ENCODE assay signal across 18 cellular contexts in genomic region chr1:55040953-55041494, GRCh38. TPM values are rescaled to one million over a fixed set of nuclear protein-coding genes. Genes with fewer than 3 reads are reported as not detected.
DNase-seq lines count a peak whose midpoint lies in the region; ATAC-seq, FAIRE-seq and TF ChIP-seq lines count a peak whose summit lies in the region.
"Had no signal": no experiment of that assay in that cellular context is flagged by ENCODE, and none has a peak within 500 bp of the region (broad histone marks: within the 10 kb centered on the region; RNA-seq: fewer than 3 reads in every experiment).

No MANE protein-coding gene starts in this region.

- intact Hi-C loops in IMR-90 (cut with micrococcal nuclease): no loop called here
- intact Hi-C loops in CD4-positive, alpha-beta T cell (cut with DNase I, micrococcal nuclease): no loop called here

- no peak overlapping the region for H2AK5ac ChIP-seq in IMR-90 (ENCODE audit: low read depth, low read length)

- DNase-seq in IMR-90 (no peak), small intestine (peak; percentile 17), NCI-H1092 treated with DMSO at 0.1 percent for 48 hours (lab: John Stamatoyannopoulos, UW) (no peak)
- DNase-seq in effector memory CD4-positive, alpha-beta T cell: no peak
- DNase-seq in CD4-positive, alpha-beta T cell: no peak
- DNase-seq: effector memory CD8-positive, alpha-beta T cell; natural killer cell; SIG-M5; stomach; T1000 had no signal

- BruUV-seq in IMR-90 (replicated peaks; lab: Mats Ljungman, UMichigan): no TSS peak

- 0 out of 2 replicates have a peak, but pooled peaks cover 3% of the 10 kb centered on the region for H3K9me1 ChIP-seq in IMR-90 (ENCODE audit: insufficient read depth, low read length)

- no peak overlapping the region for H3K18ac ChIP-seq in IMR-90 (ENCODE audit: low read depth, low read length)

- TF ChIP-seq POLR2A in IMR-90 (IDR thresholded peaks at IDR 0.05; ENCODE audit: low read depth, low read length): no peak

- ATAC-seq in IMR-90 (ENCODE audit: low read depth) (no peak), HG02623 (IDR thresholded peaks at IDR 0.05; ENCODE audit: unreplicated experiment) (no peak)
- ATAC-seq in CD4-positive, alpha-beta T cell (ENCODE audit: poor library complexity): no peak
- ATAC-seq: effector memory CD8-positive, alpha-beta T cell; gastroesophageal sphincter; natural killer cell had no signal

- H3K79me1 ChIP-seq in IMR-90 (ENCODE audit: low read depth in 1 of 2, low read length in 2 of 2): no peaks in the 10 kb centered on the region

- WGBS in IMR-90 (ENCODE audit: extremely low coverage in 2 of 2, insufficient read length in 1 of 2), 2 experiments: no CpG with 5 or more reads among the region's 5 CpGs
- 27 to 55% (median 27%) methylated on average over 5 of the region's 5 CpGs for WGBS in small intestine, 3 donors

- H2AK9ac ChIP-seq in IMR-90 (replicated peaks; ENCODE audit: low read depth, low read length, poor library complexity): peak overlapping the region; percentile 9

- no peak overlapping the region for H3K14ac ChIP-seq in IMR-90 (replicated peaks; ENCODE audit: low read depth, low read length)

- peak overlapping the region in 1 of 5 experiments; percentile 14 for H3K27ac Mint-ChIP-seq in brain
- no peak overlapping the region for H3K27ac Mint-ChIP-seq in CD4-positive, alpha-beta T cell
- H3K27ac Mint-ChIP-seq: effector memory CD8-positive, alpha-beta T cell; natural killer cell had no signal

- no peak overlapping the region for H2AFZ ChIP-seq in IMR-90 (replicated peaks; ENCODE audit: low read length, poor library complexity)

- H3K4me1 Mint-ChIP-seq in brain: peaks cover 23% of the 10 kb centered on the region
- H3K4me1 Mint-ChIP-seq in CD4-positive, alpha-beta T cell (ENCODE audit: low read depth): no peaks in the 10 kb centered on the region

- FAIRE-seq in small intestine (lab: Jason Lieb, UNC): no peak
- FAIRE-seq: G401.6, GM18507 had no signal

- no peak overlapping the region for H3K4me3 ChIP-seq in IMR-90 (ENCODE audit: insufficient read depth, low read depth, low read length)
- peak overlapping the region; percentile 71 for H3K4me3 ChIP-seq in iPS-20b (ENCODE audit: low read length)
- peak overlapping the region; percentile 5 to 26 for H3K4me3 ChIP-seq in small intestine (ENCODE audit: low read depth in 1 of 2, low read length in 2 of 2)
- H3K4me3 ChIP-seq in effector memory CD4-positive, alpha-beta T cell (ENCODE audit: insufficient read depth, low read depth, low read length, poor library complexity, severe bottlenecking): no peak overlapping the region
- H3K4me3 ChIP-seq: gastroesophageal sphincter had no signal

- no peak overlapping the region for H3K4me2 ChIP-seq in IMR-90 (ENCODE audit: low read depth, low read length)

- H4K5ac ChIP-seq in IMR-90 (ENCODE audit: low read depth, low read length): no peak overlapping the region

- CTCF ChIA-PET in IMR-90 (lab: Yijun Ruan, JAX): no interaction called here
- CTCF ChIA-PET in CD4-positive, alpha-beta T cell (lab: Charles Lee): no interaction called here

- TF ChIP-seq RAD21 in IMR-90 (IDR thresholded peaks at IDR 0.05; ENCODE audit: low read length): no peak

- H3K4me3 Mint-ChIP-seq in brain: peak overlapping the region in 4 of 5 experiments; percentile 25 to 88 (median 68)
- no peak overlapping the region for H3K4me3 Mint-ChIP-seq in CD4-positive, alpha-beta T cell
- H3K4me3 Mint-ChIP-seq: effector memory CD8-positive, alpha-beta T cell; natural killer cell had no signal

- no peak overlapping the region for H2BK5ac ChIP-seq in IMR-90 (ENCODE audit: low read depth, low read length, poor library complexity, severe bottlenecking)

- H3K27me3 ChIP-seq in IMR-90 (ENCODE audit: control insufficient read depth, insufficient read depth, low read length) (peaks cover 82% of the 10 kb centered on the region), iPS-20b (ENCODE audit: insufficient read depth, low read length) (peaks cover 50% of the 10 kb centered on the region), small intestine (ENCODE audit: control insufficient read depth in 2 of 2, insufficient read depth in 2 of 2, low read length in 2 of 2) (peaks cover 0 to 8% of the 10 kb centered on the region in 2 donors)
- H3K27me3 ChIP-seq in effector memory CD4-positive, alpha-beta T cell (replicated peaks; ENCODE audit: control insufficient read depth, insufficient read depth, low read length, poor library complexity, severe bottlenecking): peaks cover 4% of the 10 kb centered on the region
- H3K27me3 ChIP-seq in CD4-positive, alpha-beta T cell (ENCODE audit: control insufficient read depth, insufficient read depth, low read length): peaks cover 47% of the 10 kb centered on the region

- H4K20me1 ChIP-seq in IMR-90 (ENCODE audit: insufficient read depth, low read length): 0 out of 2 replicates have a peak, but pooled peaks cover 4% of the 10 kb centered on the region

- no peak overlapping the region for H2BK120ac ChIP-seq in IMR-90 (ENCODE audit: low read depth, low read length)

- peaks cover 54% of the 10 kb centered on the region for H3K27me3 Mint-ChIP-seq in brain
- H3K27me3 Mint-ChIP-seq in CD4-positive, alpha-beta T cell: peaks cover 67% of the 10 kb centered on the region

- no peaks in the 10 kb centered on the region for H3K9me3 ChIP-seq in IMR-90 (ENCODE audit: control insufficient read depth, insufficient read depth, low read length)
- H3K9me3 ChIP-seq in iPS-20b (ENCODE audit: insufficient read depth, low read depth, low read length): no peaks in the 10 kb centered on the region
- no peaks in the 10 kb centered on the region for H3K9me3 ChIP-seq in small intestine (ENCODE audit: control insufficient read depth, low read depth)
- H3K9me3 ChIP-seq in effector memory CD4-positive, alpha-beta T cell (ENCODE audit: control insufficient read depth, low read length): no peaks in the 10 kb centered on the region
- H3K9me3 ChIP-seq in CD4-positive, alpha-beta T cell (ENCODE audit: control insufficient read depth, low read length): no peaks in the 10 kb centered on the region
- H3K9me3 ChIP-seq: gastroesophageal sphincter, stomach had no signal

- no peak overlapping the region for H3K56ac ChIP-seq in IMR-90 (ENCODE audit: extremely low read depth, insufficient read depth, low read length)

- no peak for TF ChIP-seq CTCF in IMR-90 (conservative IDR thresholded peaks at IDR 0.05; ENCODE audit: low read depth, low read length)
- no peak for TF ChIP-seq CTCF in brain (conservative IDR thresholded peaks at IDR 0.05)
- TF ChIP-seq CTCF in CD4-positive, alpha-beta T cell (IDR thresholded peaks at IDR 0.05): no peak

- H3K27ac ChIP-seq in IMR-90 (ENCODE audit: insufficient read depth, low read length) (no peak overlapping the region), iPS-20b (ENCODE audit: low read length) (no peak overlapping the region), small intestine (ENCODE audit: low read depth in 1 of 2, low read length in 1 of 2) (no peak overlapping the region)
- H3K27ac ChIP-seq in effector memory CD4-positive, alpha-beta T cell (ENCODE audit: insufficient read depth, low read length, poor library complexity, severe bottlenecking): no peak overlapping the region
- no peak overlapping the region for H3K27ac ChIP-seq in CD4-positive, alpha-beta T cell (ENCODE audit: low read depth, low read length)
- H3K27ac ChIP-seq: gastroesophageal sphincter, stomach had no signal

- dilution Hi-C loops in IMR-90 (cut with HindIII; ENCODE audit: low sequenced_read_pairs, unreplicated experiment): no loop called here

- peaks cover 0 to 6% (median 0%) of the 10 kb centered on the region in 5 experiments for H3K9me3 Mint-ChIP-seq in brain
- no peaks in the 10 kb centered on the region for H3K9me3 Mint-ChIP-seq in CD4-positive, alpha-beta T cell
- H3K9me3 Mint-ChIP-seq: effector memory CD8-positive, alpha-beta T cell; natural killer cell had no signal

- H2BK15ac ChIP-seq in IMR-90 (ENCODE audit: low read depth, low read length): no peak overlapping the region

- H3K36me3 ChIP-seq in IMR-90 (ENCODE audit: control insufficient read depth, insufficient read depth, low read length) (no peaks in the 10 kb centered on the region), iPS-20b (ENCODE audit: insufficient read depth, low read depth, low read length) (peaks cover 8% of the 10 kb centered on the region; the same call in 1 of the 2 replicates), small intestine (ENCODE audit: control insufficient read depth in 2 of 2, insufficient read depth in 2 of 2, low read length in 2 of 2) (no peaks in the 10 kb centered on the region)
- no peaks in the 10 kb centered on the region for H3K36me3 ChIP-seq in effector memory CD4-positive, alpha-beta T cell (ENCODE audit: control insufficient read depth, insufficient read depth, low read length)
- H3K36me3 ChIP-seq: gastroesophageal sphincter, stomach had no signal

- H3K9ac ChIP-seq in IMR-90 (ENCODE audit: low read depth, low read length) (no peak overlapping the region), iPS-20b (ENCODE audit: low read depth, low read length) (peak overlapping the region; percentile 28; the same call in 1 of the 2 replicates)

- H4K8ac ChIP-seq in IMR-90 (ENCODE audit: low read depth in 2 of 2, low read length in 2 of 2): no peak overlapping the region

- no peak overlapping the region for H2BK20ac ChIP-seq in IMR-90 (ENCODE audit: low read depth, low read length)

- in situ Hi-C loops in IMR-90 (cut with MboI; ENCODE audit: low sequenced_read_pairs): no loop called here

- H3K23ac ChIP-seq in IMR-90 (ENCODE audit: low read depth, low read length): no peak overlapping the region

- H3K36me3 Mint-ChIP-seq in brain: no peaks in the 10 kb centered on the region
- no peaks in the 10 kb centered on the region for H3K36me3 Mint-ChIP-seq in CD4-positive, alpha-beta T cell (ENCODE audit: low read depth)
- H3K36me3 Mint-ChIP-seq: natural killer cell had no signal

- H3K4me1 ChIP-seq in IMR-90 (ENCODE audit: control insufficient read depth, insufficient read depth, low read length): peaks cover 2% of the 10 kb centered on the region; the same call in 1 of the 2 replicates
- H3K4me1 ChIP-seq in iPS-20b (ENCODE audit: insufficient read depth, low read length): peaks cover 7% of the 10 kb centered on the region
- no peaks in the 10 kb centered on the region for H3K4me1 ChIP-seq in small intestine (ENCODE audit: control insufficient read depth in 2 of 2, insufficient read depth in 1 of 2, low read depth in 1 of 2, low read length in 1 of 2)
- H3K4me1 ChIP-seq in effector memory CD4-positive, alpha-beta T cell (ENCODE audit: control insufficient read depth, insufficient read depth, low read length, poor library complexity, severe bottlenecking): no peaks in the 10 kb centered on the region

- H3K4ac ChIP-seq in IMR-90 (ENCODE audit: low read depth, low read length): no peak overlapping the region

- H4K91ac ChIP-seq in IMR-90 (ENCODE audit: insufficient read depth, low read depth, low read length): no peak overlapping the region

- POLR2A ChIA-PET in IMR-90 (lab: Charles Lee; ENCODE audit: unreplicated experiment): no interaction called here
- POLR2A ChIA-PET in CD4-positive, alpha-beta T cell (lab: Charles Lee): no interaction called here

RNA-seq across cellular contexts. Expression of gene PCSK9, which starts 1.7 kb away (rescaled TPM):
- under 0.01 TPM in 2 replicates for total RNA-seq in IMR-90 (2012; rRNA removed)
- polyA plus RNA-seq in IMR-90 (2012; rRNA removed): 0.14 and 0.17 TPM in 2 replicates
- polyA plus RNA-seq in IMR-90 (2012; cell fraction: cytosol; rRNA removed): 0.12 and 0.35 TPM in 2 replicates
- polyA plus RNA-seq in IMR-90 (2012; cell fraction: nucleus; rRNA removed; ENCODE audit: low replicate concordance): 0.16 and 0.36 TPM in 2 replicates
- not detected for polyA plus RNA-seq in brain (ENCODE audit: insufficient read depth, low read depth, low replicate concordance)
- polyA plus RNA-seq in small intestine: 10 to 100 TPM in 1 of 3 donors, under 1 TPM in 2; 0.45 to 24.2 (median 0.54) TPM
- total RNA-seq in CD4-positive, alpha-beta T cell: not detected
- total RNA-seq: natural killer cell had no signal

RNA-seq across cellular contexts. Expression of gene BSND, which starts 42.3 kb away (rescaled TPM):
- not detected in 2 replicates for total RNA-seq in IMR-90 (2012; rRNA removed)
- polyA plus RNA-seq in IMR-90 (2012; rRNA removed) (not detected in 2 replicates), brain (ENCODE audit: insufficient read depth, low read depth, low replicate concordance) (0.08 TPM), small intestine (under 1 TPM in 1 of 3 donors, not detected in 2; 0.01 TPM)
- polyA plus RNA-seq in IMR-90 (2012; cell fraction: cytosol; rRNA removed): not detected in 2 replicates
- polyA plus RNA-seq in IMR-90 (2012; cell fraction: nucleus; rRNA removed; ENCODE audit: low replicate concordance): not detected in 2 replicates
- not detected for total RNA-seq in CD4-positive, alpha-beta T cell
- total RNA-seq: gastroesophageal sphincter, LHCN-M2, natural killer cell, sciatic nerve, stomach had no signal
- polyA plus RNA-seq: stomach had no signal

Comparison
In these comparisons a context has a peak if more than half of its experiments do, and no peak if none do; other contexts are left out.
1. H3K4me3 ChIP-seq: peak in iPS-20b (single experiment) and small intestine (2 of 2); none in IMR-90 (single experiment) and effector memory CD4-positive, alpha-beta T cell (single experiment).